In the genomic region with DNA sequence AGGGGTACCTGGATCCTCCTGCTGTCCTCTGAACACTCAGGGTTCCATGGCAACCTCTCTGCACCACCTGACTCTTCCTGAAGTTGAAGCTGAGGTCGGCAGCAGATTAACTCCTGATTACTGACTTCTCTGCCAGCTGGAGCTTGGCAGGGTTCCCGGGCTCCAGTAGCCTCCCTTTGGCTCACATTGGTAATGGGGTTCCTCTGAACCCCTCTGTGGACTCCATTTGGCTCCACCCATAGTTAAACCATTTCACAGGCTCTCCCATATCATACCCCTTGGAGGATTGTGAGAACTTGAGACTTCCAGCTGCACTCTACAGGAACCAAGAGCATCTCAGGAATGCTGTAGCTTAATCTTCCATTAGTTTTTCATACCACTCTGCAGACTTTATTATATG, we compare ENCODE assay signal across 17 cellular contexts.
"Had no signal": no experiment of that assay in that cellular context is flagged by ENCODE, and none has a peak within 500 bp of the region (broad histone marks: within the 10 kb centered on the region; RNA-seq: fewer than 3 reads in every experiment).

No MANE protein-coding gene starts in this region.

- ATAC-seq: activated CD4-positive, CD25-positive, alpha-beta regulatory T cell treated with anti-CD3 and anti-CD28 coated beads, Interleukin-2, amount 50 U/mL, for 24 hours; activated naive CD8-positive, alpha-beta T cell treated with anti-CD3 and anti-CD28 coated beads, Interleukin-2, amount 50 U/mL, for 24 hours; left lobe of liver; naive thymus-derived CD4-positive, alpha-beta T cell; upper lobe of right lung had no signal

- H3K27me3 ChIP-seq: cardiac muscle cell, dorsolateral prefrontal cortex, ovary, sigmoid colon, stomach, upper lobe of right lung had no signal

- H3K4me3 ChIP-seq: cardiac muscle cell, dorsolateral prefrontal cortex, ovary, sigmoid colon, stomach, thoracic aorta, upper lobe of right lung had no signal

- H3K36me3 ChIP-seq: cardiac muscle cell, ovary, sigmoid colon, stomach, thoracic aorta, upper lobe of right lung had no signal

- H3K27ac ChIP-seq: cardiac muscle cell, dorsolateral prefrontal cortex, ovary, sigmoid colon, stomach, thoracic aorta, upper lobe of right lung had no signal

- H3K9me3 ChIP-seq: ovary, sigmoid colon, stomach, thoracic aorta, upper lobe of right lung had no signal

- DNase-seq: activated CD4-positive, alpha-beta T cell treated with anti-CD3 and anti-CD28 coated beads, Interleukin-2, amount 50 U/mL, for 4 hours; activated naive CD4-positive, alpha-beta T cell treated with anti-CD3 and anti-CD28 coated beads for 36 hours; activated naive CD8-positive, alpha-beta T cell treated with anti-CD3 and anti-CD28 coated beads, Interleukin-2, amount 50 U/mL, for 24 hours; dorsolateral prefrontal cortex; endodermal cell; islet precursor cell; mammary epithelial cell; naive thymus-derived CD4-positive, alpha-beta T cell; ovary; sigmoid colon; stimulated activated CD4-positive, alpha-beta T cell treated with anti-CD3 and anti-CD28 coated beads, Interleukin-1b, Interleukin-23, amount 100 ng/mL, for 48 hours; stomach; upper lobe of right lung had no signal

- H3K4me1 ChIP-seq: upper lobe of right lung had no signal
